ENCODE assay signal across 14 cellular contexts in genomic region chr15:29046946-29047345, GRCh38.
DNase-seq lines count a peak whose midpoint lies in the region; ATAC-seq lines count a peak whose summit lies in the region.
"Had no signal": no experiment of that assay in that cellular context is flagged by ENCODE, and none has a peak within 500 bp of the region (broad histone marks: within the 10 kb centered on the region; RNA-seq: fewer than 3 reads in every experiment).

No MANE protein-coding gene starts in this region.

- peak overlapping the region in 4 of 6 donors; percentile 79 to 87 (median 82) for H3K27ac Mint-ChIP-seq in immature natural killer cell
- H3K27ac Mint-ChIP-seq: HFFc6 had no signal

- peaks cover 77 to 89% of the 10 kb centered on the region in 2 donors for H3K4me1 Mint-ChIP-seq in immature natural killer cell

- in situ Hi-C loops in HAP-1 (cut with MboI; ENCODE audit: low sequenced_read_pairs), result no loop called here

- H3K27me3 ChIP-seq in HAP-1 (ENCODE audit: low read depth), result no peaks in the 10 kb centered on the region

- H3K36me3 Mint-ChIP-seq in immature natural killer cell, result no peaks in the 10 kb centered on the region

- no peak overlapping the region for H3K4me3 Mint-ChIP-seq in immature natural killer cell
- H3K4me3 Mint-ChIP-seq: HFFc6 had no signal

- no peaks in the 10 kb centered on the region for H3K36me3 ChIP-seq in HAP-1 (replicated peaks)

- no peak for ATAC-seq in sciatic nerve
- no peak for ATAC-seq in GM21619 (IDR thresholded peaks at IDR 0.05; ENCODE audit: unreplicated experiment)
- ATAC-seq: K562 had no signal

- peaks cover 0 to 2% (median 0%) of the 10 kb centered on the region in 3 donors for H3K27me3 Mint-ChIP-seq in immature natural killer cell (ENCODE audit: low read depth in 3 of 3)

- H3K9me3 Mint-ChIP-seq in immature natural killer cell, result no peaks in the 10 kb centered on the region

- no peaks in the 10 kb centered on the region for H3K9me3 ChIP-seq in HAP-1
- H3K9me3 ChIP-seq: Caco-2 had no signal

- peak; percentile 54 for DNase-seq in RPMI7951 (ENCODE audit: low read depth)
- no peak for DNase-seq in caudate nucleus (lab: John Stamatoyannopoulos, UW)
- no peak for DNase-seq in immature natural killer cell
- peak; percentile 3 for DNase-seq in sciatic nerve (ENCODE audit: low spot score)
- no peak for DNase-seq in NCI-H2029 (lab: John Stamatoyannopoulos, UW)
- DNase-seq in HAP-1 (ENCODE audit: low spot score in 2 of 2), result no peak
- DNase-seq in glomerular visceral epithelial cell (ENCODE audit: extremely low spot score), result no peak
- DNase-seq: Caco-2, DMS153, HFFc6, NCI-H187 treated with DMSO at 0.1 percent for 48 hours had no signal

- intact Hi-C loops in sciatic nerve (cut with DNase I), result no loop called here

- peaks cover 18% of the 10 kb centered on the region for H3K4me1 ChIP-seq in HAP-1
- H3K4me1 ChIP-seq: Caco-2 had no signal

- H3K27ac ChIP-seq in caudate nucleus (ENCODE audit: low read depth, low read length), result peak overlapping the region; percentile 87
- H3K27ac ChIP-seq: C4-2B had no signal

- no peak overlapping the region for H3K4me3 ChIP-seq in HAP-1
- H3K4me3 ChIP-seq: K562 had no signal

Comparison
In these comparisons a context has a peak if more than half of its experiments do, and no peak if none do; other contexts are left out.
1. DNase-seq: peak in RPMI7951 (single experiment) and sciatic nerve (single experiment); none in caudate nucleus (0 of 61), immature natural killer cell (0 of 3), NCI-H2029 (single experiment), HAP-1 (0 of 2) and glomerular visceral epithelial cell (single experiment).